7 cellular contexts compared by ENCODE assay signal in genomic region chr7:74290590-74290950, GRCh38. TPM values are rescaled to one million over a fixed set of nuclear protein-coding genes. Genes with fewer than 3 reads are reported as not detected.
DNase-seq lines count a peak whose midpoint lies in the region; ATAC-seq and TF ChIP-seq lines count a peak whose summit lies in the region.

No MANE protein-coding gene starts in this region.

- peak overlapping the region; percentile 68 for H3K4me3 Mint-ChIP-seq in GM23338

- H3K36me3 Mint-ChIP-seq in GM23338 (ENCODE audit: low read depth) = peaks cover 3% of the 10 kb centered on the region

- H3K9me2 ChIP-seq in GM23338 (ENCODE audit: insufficient read depth) (no peaks in the 10 kb centered on the region), hepatocyte (replicated peaks; ENCODE audit: insufficient read depth) (no peaks in the 10 kb centered on the region)

- H3K4me1 ChIP-seq in GM23338 (ENCODE audit: insufficient read depth) (peaks cover 44% of the 10 kb centered on the region), hepatocyte (ENCODE audit: insufficient read depth) (peaks cover 45% of the 10 kb centered on the region)

- no peaks in the 10 kb centered on the region for H3K9me3 Mint-ChIP-seq in GM23338

- H2AFZ ChIP-seq in GM23338 (no peak overlapping the region), hepatocyte (no peak overlapping the region)

- TF ChIP-seq CTCF in GM23338 (conservative IDR thresholded peaks at IDR 0.05; ENCODE audit: low read depth in 2 of 2) (no peak), hepatocyte (IDR thresholded peaks at IDR 0.05; ENCODE audit: poor library complexity) (no peak)

- H3K27ac Mint-ChIP-seq in GM23338 = no peak overlapping the region

- ATAC-seq in GM23338 = peak; percentile 1; the same call in 1 of the 3 replicates

- H3K79me2 ChIP-seq in GM23338 (replicated peaks; ENCODE audit: insufficient read depth) = peaks cover 57% of the 10 kb centered on the region
- peaks cover 60% of the 10 kb centered on the region for H3K79me2 ChIP-seq in hepatocyte

- CTCF ChIA-PET in HEK293T (lab: Yijun Ruan, JAX) = no interaction called here

- POLR2A ChIA-PET in HEK293T (lab: Yijun Ruan, JAX) = no interaction called here

- DNase-seq in GM23338 (ENCODE audit: low spot score) = no peak
- peak; percentile 73 for DNase-seq in SW480 (ENCODE audit: low spot score)
- no peak for DNase-seq in hepatocyte (ENCODE audit: low spot score)
- no peak for DNase-seq in activated CD4-positive, CD25-positive, alpha-beta regulatory T cell treated with anti-CD3 and anti-CD28 coated beads, Interleukin-2, amount 50 U/mL, for 72 hours
- no peak for DNase-seq in NCI-H1436 treated with DMSO at 0.1 percent for 48 hours (lab: John Stamatoyannopoulos, UW)
- DNase-seq in HEK293T (ENCODE audit: extremely low spot score) = no peak

- WGBS in hepatocyte (ENCODE audit: low lambda C conversion rate, missing lambda C conversion rate) = 18% methylated on average over 9 of the region's 9 CpGs

- peaks cover 53% of the 10 kb centered on the region for H3K4me1 Mint-ChIP-seq in GM23338

- H3K27me3 Mint-ChIP-seq in GM23338 (ENCODE audit: insufficient read depth, low read depth, poor library complexity) = peaks cover 18% of the 10 kb centered on the region

- H3K36me3 ChIP-seq in GM23338 (ENCODE audit: insufficient read depth) (no peaks in the 10 kb centered on the region), hepatocyte (replicated peaks; ENCODE audit: insufficient read depth, low read depth) (no peaks in the 10 kb centered on the region)

- H4K20me1 ChIP-seq in GM23338 (replicated peaks; ENCODE audit: insufficient read depth) = peaks cover 39% of the 10 kb centered on the region
- peaks cover 40% of the 10 kb centered on the region for H4K20me1 ChIP-seq in hepatocyte (ENCODE audit: insufficient read depth, poor library complexity, severe bottlenecking)

- H3K9me3 ChIP-seq in hepatocyte (ENCODE audit: low read depth) = no peaks in the 10 kb centered on the region

- no peak overlapping the region for H3K27ac ChIP-seq in GM23338 (ENCODE audit: low read depth)
- peak overlapping the region; percentile 84 for H3K27ac ChIP-seq in hepatocyte
- peak overlapping the region in 10 of 21 experiments; percentile 20 to 90 (median 88) for H3K27ac ChIP-seq in skin epidermis

- peaks cover 22% of the 10 kb centered on the region for H3F3A ChIP-seq in GM23338 (replicated peaks; ENCODE audit: low read depth)

- H3K27me3 ChIP-seq in GM23338 (ENCODE audit: insufficient read depth) (no peaks in the 10 kb centered on the region), hepatocyte (no peaks in the 10 kb centered on the region)

- H3K4me2 ChIP-seq in GM23338 = peak overlapping the region; percentile 96
- peak overlapping the region; percentile 98 for H3K4me2 ChIP-seq in hepatocyte

- H3K4me3 ChIP-seq in GM23338 = peak overlapping the region; percentile 89
- H3K4me3 ChIP-seq in hepatocyte = peak overlapping the region; percentile 98
- peak overlapping the region; percentile 49 to 92 (median 83) for H3K4me3 ChIP-seq in skin epidermis

TF ChIP-seq in GM23338, 12 proteins besides CTCF, POLR2A, EP300 and RAD21 (continues in another document):
- no peak for TF ChIP-seq POLR2AphosphoS5 (IDR thresholded peaks at IDR 0.05; ENCODE audit: low read depth)
- TF ChIP-seq REST (IDR thresholded peaks at IDR 0.05; ENCODE audit: unreplicated experiment) = no peak
- no peak for TF ChIP-seq EZH2phosphoT487 (IDR thresholded peaks at IDR 0.05; ENCODE audit: unreplicated experiment)
- no peak for TF ChIP-seq ZNF114 (CRISPR knock-in tag; IDR thresholded peaks at IDR 0.05)

TF ChIP-seq in HEK293T, 16 proteins besides CTCF, POLR2A, EP300 and RAD21:
- no peak for TF ChIP-seq LEF1 (IDR thresholded peaks at IDR 0.05; ENCODE audit: borderline replicate concordance)
- TF ChIP-seq TARDBP (IDR thresholded peaks at IDR 0.05) = no peak
- TF ChIP-seq FOXM1 (IDR thresholded peaks at IDR 0.05; ENCODE audit: borderline replicate concordance) = no peak
- no peak for TF ChIP-seq ARNT (IDR thresholded peaks at IDR 0.05)
- TF ChIP-seq CTBP1 (IDR thresholded peaks at IDR 0.05; ENCODE audit: borderline replicate concordance) = no peak
- no peak for TF ChIP-seq SP1 (IDR thresholded peaks at IDR 0.05)
- no peak for TF ChIP-seq HDGF (IDR thresholded peaks at IDR 0.05; ENCODE audit: borderline replicate concordance)
- no peak for TF ChIP-seq ELF4 (IDR thresholded peaks at IDR 0.05)
- TF ChIP-seq FOXA1 (IDR thresholded peaks at IDR 0.05) = no peak
- TF ChIP-seq SUZ12 (IDR thresholded peaks at IDR 0.05) = no peak

RNA-seq across cellular contexts. Expression of gene CLIP2, which starts 1.4 kb away (rescaled TPM):
- 45.2 and 51.9 TPM in 2 replicates for total RNA-seq in GM23338 (2014; rRNA removed; shearing (Covaris generic))
- 7.2 and 8.1 TPM in 2 replicates for polyA plus RNA-seq in GM23338 (2016; fragmentation: Nextera tagmentation; extraction: Ambion mirVana)
- total RNA-seq in hepatocyte = 28.1 and 28.5 TPM in 2 replicates
- polyA plus RNA-seq in hepatocyte = 16.8 and 17.9 TPM in 2 replicates

RNA-seq across cellular contexts. Expression of gene RFC2, which starts 36.4 kb away (rescaled TPM):
- 62.4 and 75.2 TPM in 2 replicates for total RNA-seq in GM23338 (2014; rRNA removed; shearing (Covaris generic))
- polyA plus RNA-seq in GM23338 (2016; fragmentation: Nextera tagmentation; extraction: Ambion mirVana) (55.3 and 56.4 TPM in 2 replicates), hepatocyte (21.8 and 25.4 TPM in 2 replicates)
- 14.6 and 16.8 TPM in 2 replicates for total RNA-seq in hepatocyte
